Comparison of ENCODE assay signal across 8 cellular contexts in the genomic region with DNA sequence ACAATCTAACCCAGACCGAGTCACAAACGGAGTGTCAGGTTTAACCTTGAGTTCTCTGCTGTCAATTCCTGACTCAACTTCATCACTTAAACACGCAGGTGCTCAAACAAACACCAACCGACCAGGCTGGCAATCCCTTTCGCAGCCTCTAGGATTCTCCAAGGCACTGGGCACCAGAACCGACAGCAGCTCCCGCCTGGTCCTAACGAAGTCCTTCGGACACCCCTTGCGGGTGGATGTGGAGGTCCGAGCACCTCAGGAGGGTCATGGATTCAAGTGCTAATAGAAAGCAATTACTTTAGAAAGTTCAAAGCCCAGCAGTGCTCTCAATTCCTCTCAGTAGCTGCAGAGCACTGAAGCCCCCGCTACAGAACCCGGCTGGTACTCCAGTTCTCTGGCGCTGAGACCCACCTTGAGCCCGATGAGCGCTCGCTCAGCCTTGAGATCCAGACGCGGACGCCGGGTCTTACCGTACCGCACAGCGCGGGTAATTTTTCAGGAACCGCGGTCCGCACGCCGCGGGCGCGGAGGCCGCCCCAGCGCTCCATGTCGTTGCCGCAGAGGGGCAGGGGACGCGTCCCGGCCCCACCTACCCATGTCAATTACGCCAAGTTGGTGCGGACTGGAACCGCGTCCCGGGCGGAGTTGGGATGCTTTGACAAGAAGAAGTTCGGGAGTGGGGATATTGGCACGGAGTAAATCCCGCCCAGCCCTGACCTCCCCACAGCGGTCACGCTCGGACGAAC. TPM values are rescaled to one million over a fixed set of nuclear protein-coding genes. Genes with fewer than 3 reads are reported as not detected.
DNase-seq lines count a peak whose midpoint lies in the region; ATAC-seq and TF ChIP-seq lines count a peak whose summit lies in the region.

No MANE protein-coding gene starts in this region.

- H3K4me1 ChIP-seq in CD8-positive, alpha-beta memory T cell (ENCODE audit: insufficient read depth, low read length) = peaks cover 13% of the 10 kb centered on the region
- peaks cover 24 to 26% of the 10 kb centered on the region in 2 experiments for H3K4me1 ChIP-seq in neutrophil (ENCODE audit: control insufficient read depth in 1 of 2, insufficient read depth in 1 of 2, low read depth in 1 of 2, low read length in 1 of 2)

- peak overlapping the region; percentile 66 for H3K27ac ChIP-seq in CD8-positive, alpha-beta memory T cell (ENCODE audit: low read depth, low read length)
- peak overlapping the region; percentile 73 for H3K27ac ChIP-seq in neutrophil

- H3K4me3 Mint-ChIP-seq in CD8-positive, alpha-beta memory T cell = peak overlapping the region; percentile 85 to 94 (median 87)
- H3K4me3 Mint-ChIP-seq in IgD-negative memory B cell = peak overlapping the region; percentile 93 to 98 (median 96)

- peak overlapping the region in 7 of 8 donors; percentile 11 to 73 (median 63) for H3K27ac Mint-ChIP-seq in CD8-positive, alpha-beta memory T cell
- peak overlapping the region; percentile 31 to 71 (median 68) for H3K27ac Mint-ChIP-seq in IgD-negative memory B cell

- no peaks in the 10 kb centered on the region for H3K9me3 ChIP-seq in CD8-positive, alpha-beta memory T cell (ENCODE audit: low read length)
- no peaks in the 10 kb centered on the region for H3K9me3 ChIP-seq in neutrophil

- CTCF ChIA-PET in CD8-positive, alpha-beta memory T cell (lab: Charles Lee) = interaction anchor here (1.1 to 1.6 kb wide), 2 partner anchors 15 to 220 kb away, joined by 3 read pairs; no protein-coding TSS in a partner anchor

- peaks cover 12 to 13% (median 12%) of the 10 kb centered on the region in 3 donors for H3K4me1 Mint-ChIP-seq in CD8-positive, alpha-beta memory T cell
- peaks cover 31 to 37% (median 32%) of the 10 kb centered on the region in 3 donors for H3K4me1 Mint-ChIP-seq in IgD-negative memory B cell

- no peaks in the 10 kb centered on the region for H3K9me3 Mint-ChIP-seq in CD8-positive, alpha-beta memory T cell
- no peaks in the 10 kb centered on the region for H3K9me3 Mint-ChIP-seq in IgD-negative memory B cell

- DNase-seq in CD8-positive, alpha-beta memory T cell = peak; percentile 6 to 57 (median 25)
- DNase-seq in SIG-M5 treated with dmso at 0.1 percent for 504 hours (lab: John Stamatoyannopoulos, UW; ENCODE audit: unreplicated experiment) (peak; percentile 61), germinal center (ENCODE audit: low spot score) (peak; percentile 33)
- DNase-seq in activated naive CD4-positive, alpha-beta T cell treated with anti-CD3 and anti-CD28 coated beads, Interleukin-2, amount 50 U/mL, for 16 hours = peak; percentile 66

- ATAC-seq in GM21390 (IDR thresholded peaks at IDR 0.05; ENCODE audit: unreplicated experiment) (peak; percentile 15), HG03521 (IDR thresholded peaks at IDR 0.05; ENCODE audit: unreplicated experiment) (no peak)

- no peaks in the 10 kb centered on the region for H3K36me3 Mint-ChIP-seq in CD8-positive, alpha-beta memory T cell
- H3K36me3 Mint-ChIP-seq in IgD-negative memory B cell = no peaks in the 10 kb centered on the region

- no peaks in the 10 kb centered on the region for H3K36me3 ChIP-seq in CD8-positive, alpha-beta memory T cell (ENCODE audit: insufficient read depth, low read length)
- H3K36me3 ChIP-seq in neutrophil = no peaks in the 10 kb centered on the region

- H3K27me3 Mint-ChIP-seq in CD8-positive, alpha-beta memory T cell = peaks cover 15 to 19% of the 10 kb centered on the region in 2 donors
- no peaks in the 10 kb centered on the region for H3K27me3 Mint-ChIP-seq in IgD-negative memory B cell

- H3K4me3 ChIP-seq in CD8-positive, alpha-beta memory T cell (ENCODE audit: low read length) = peak overlapping the region; percentile 77
- H3K4me3 ChIP-seq in neutrophil (ENCODE audit: low read depth in 1 of 2, low read length in 1 of 2) = peak overlapping the region; percentile 82 to 85

- peaks cover 7% of the 10 kb centered on the region for H3K27me3 ChIP-seq in CD8-positive, alpha-beta memory T cell (ENCODE audit: insufficient read depth, low read length, poor library complexity, severe bottlenecking)
- peaks cover 48% of the 10 kb centered on the region for H3K27me3 ChIP-seq in neutrophil

- POLR2A ChIA-PET in CD8-positive, alpha-beta memory T cell (lab: Charles Lee) = no interaction called here

- TF ChIP-seq CTCF in neutrophil (IDR thresholded peaks at IDR 0.05) = peak; percentile 26

RNA-seq across cellular contexts. Expression of a gene that starts 0.7 kb away (rescaled TPM):
- 1 to 10 TPM; 1.9 to 2.9 TPM for total RNA-seq in CD8-positive, alpha-beta memory T cell
- 2.5 TPM for polyA plus RNA-seq in CD8-positive, alpha-beta memory T cell
- polyA plus RNA-seq in IgD-negative memory B cell = 31.7 TPM

RNA-seq across cellular contexts. Expression of a gene that starts 43.6 kb away (rescaled TPM):
- total RNA-seq in CD8-positive, alpha-beta memory T cell = 10 to 100 TPM in 1 of 2 experiments, 1 to 10 TPM in 1; 10.0 to 11.9 TPM
- polyA plus RNA-seq in CD8-positive, alpha-beta memory T cell = 5.2 TPM
- 11.1 TPM for polyA plus RNA-seq in IgD-negative memory B cell
